ENCODE assay signal across 1 cellular context in genomic region chr22:21827628-21828267, GRCh38.
TF ChIP-seq lines count a peak whose summit lies in the region.

No MANE protein-coding gene starts in this region.

TF ChIP-seq in IMR-90, 13 proteins besides CTCF, POLR2A, EP300 and RAD21:
- TF ChIP-seq BHLHE40 (IDR thresholded peaks at IDR 0.05; ENCODE audit: low read depth, low read length) (no peak), NFE2L2 (IDR thresholded peaks at IDR 0.05; ENCODE audit: low read depth, low read length) (no peak), SMC3 (IDR thresholded peaks at IDR 0.05; ENCODE audit: low read depth, low read length) (no peak), MAFK (IDR thresholded peaks at IDR 0.05; ENCODE audit: low read depth, low read length) (no peak), RFX5 (IDR thresholded peaks at IDR 0.05; ENCODE audit: low read depth, low read length) (no peak), MXI1 (IDR thresholded peaks at IDR 0.05; ENCODE audit: borderline replicate concordance, low read depth, low read length) (no peak), FOS (IDR thresholded peaks at IDR 0.05; ENCODE audit: low read depth, low read length) (no peak), MAZ (IDR thresholded peaks at IDR 0.05; ENCODE audit: borderline replicate concordance, low read depth, low read length) (no peak), CHD1 (IDR thresholded peaks at IDR 0.05; ENCODE audit: low read depth, low read length) (no peak), RCOR1 (IDR thresholded peaks at IDR 0.05; ENCODE audit: insufficient replicate concordance, low read length) (no peak), CEBPB (IDR thresholded peaks at IDR 0.05; ENCODE audit: low read depth, low read length) (no peak)
- TF ChIP-seq, protein P1, sequence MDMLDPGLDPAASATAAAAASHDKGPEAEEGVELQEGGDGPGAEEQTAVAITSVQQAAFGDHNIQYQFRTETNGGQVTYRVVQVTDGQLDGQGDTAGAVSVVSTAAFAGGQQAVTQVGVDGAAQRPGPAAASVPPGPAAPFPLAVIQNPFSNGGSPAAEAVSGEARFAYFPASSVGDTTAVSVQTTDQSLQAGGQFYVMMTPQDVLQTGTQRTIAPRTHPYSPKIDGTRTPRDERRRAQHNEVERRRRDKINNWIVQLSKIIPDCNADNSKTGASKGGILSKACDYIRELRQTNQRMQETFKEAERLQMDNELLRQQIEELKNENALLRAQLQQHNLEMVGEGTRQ (IDR thresholded peaks at IDR 0.05; ENCODE audit: low read depth, low read length), result no peak
- TF ChIP-seq, protein P2, sequence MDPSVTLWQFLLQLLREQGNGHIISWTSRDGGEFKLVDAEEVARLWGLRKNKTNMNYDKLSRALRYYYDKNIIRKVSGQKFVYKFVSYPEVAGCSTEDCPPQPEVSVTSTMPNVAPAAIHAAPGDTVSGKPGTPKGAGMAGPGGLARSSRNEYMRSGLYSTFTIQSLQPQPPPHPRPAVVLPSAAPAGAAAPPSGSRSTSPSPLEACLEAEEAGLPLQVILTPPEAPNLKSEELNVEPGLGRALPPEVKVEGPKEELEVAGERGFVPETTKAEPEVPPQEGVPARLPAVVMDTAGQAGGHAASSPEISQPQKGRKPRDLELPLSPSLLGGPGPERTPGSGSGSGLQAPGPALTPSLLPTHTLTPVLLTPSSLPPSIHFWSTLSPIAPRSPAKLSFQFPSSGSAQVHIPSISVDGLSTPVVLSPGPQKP (IDR thresholded peaks at IDR 0.05; ENCODE audit: borderline replicate concordance, low read depth, low read length), result no peak
